In genomic region chr2:42964444-42965081, GRCh38 we compare ENCODE assay signal across 10 cellular contexts.
DNase-seq lines count a peak whose midpoint lies in the region; ATAC-seq and TF ChIP-seq lines count a peak whose summit lies in the region.
"Had no signal": no experiment of that assay in that cellular context is flagged by ENCODE, and none has a peak within 500 bp of the region (broad histone marks: within the 10 kb centered on the region; RNA-seq: fewer than 3 reads in every experiment).

No MANE protein-coding gene starts in this region.

- no peak for ATAC-seq in activated CD8-positive, alpha-beta T cell treated with anti-CD3 and anti-CD28 coated beads, Interleukin-2, amount 10 ng/mL, durations not matched to agents 7 days and 5 days

- CTCF ChIA-PET in activated CD8-positive, alpha-beta T cell treated with anti-CD3 and anti-CD28 coated beads, Interleukin-2, amount 10 ng/mL, durations not matched to agents 7 days and 5 days (lab: Charles Lee), result interaction anchor here (2.2 to 3.6 kb wide), 2 partner anchors 10 to 263 kb away, joined by 9 to 20 read pairs; partner anchors contain the start of gene ZFP36L2

- no peaks in the 10 kb centered on the region for H3K9me3 ChIP-seq in Loucy (ENCODE audit: insufficient read depth, low read depth, low read length)

- H3K9me3 Mint-ChIP-seq in activated CD8-positive, alpha-beta T cell treated with anti-CD3 and anti-CD28 coated beads, Interleukin-2, amount 10 ng/mL, durations not matched to agents 7 days and 5 days (ENCODE audit: insufficient read depth), result no peaks in the 10 kb centered on the region
- H3K9me3 Mint-ChIP-seq: CD4-positive, CD25-positive, alpha-beta regulatory T cell had no signal

- peaks cover 12% of the 10 kb centered on the region for H3K27me3 Mint-ChIP-seq in activated CD8-positive, alpha-beta T cell treated with anti-CD3 and anti-CD28 coated beads, Interleukin-2, amount 10 ng/mL, durations not matched to agents 7 days and 5 days (ENCODE audit: low read depth)

- peaks cover 21% of the 10 kb centered on the region for H3K4me1 Mint-ChIP-seq in activated CD8-positive, alpha-beta T cell treated with anti-CD3 and anti-CD28 coated beads, Interleukin-2, amount 10 ng/mL, durations not matched to agents 7 days and 5 days (ENCODE audit: low read depth)

- POLR2A ChIA-PET in activated CD8-positive, alpha-beta T cell treated with anti-CD3 and anti-CD28 coated beads, Interleukin-2, amount 10 ng/mL, durations not matched to agents 7 days and 5 days (lab: Charles Lee), result interaction anchor here (0.6 kb wide), 1 partner anchor 602 kb away, joined by 3 read pairs; no protein-coding TSS in a partner anchor

- no peaks in the 10 kb centered on the region for H3K36me3 ChIP-seq in Loucy (ENCODE audit: insufficient read depth, low read length)

- no peaks in the 10 kb centered on the region for H3K79me2 ChIP-seq in Loucy (ENCODE audit: insufficient read depth, low read length)

- H3K27ac Mint-ChIP-seq in activated CD8-positive, alpha-beta T cell treated with anti-CD3 and anti-CD28 coated beads, Interleukin-2, amount 10 ng/mL, durations not matched to agents 7 days and 5 days, result no peak overlapping the region
- H3K27ac Mint-ChIP-seq: CD4-positive, CD25-positive, alpha-beta regulatory T cell had no signal

- no peak for TF ChIP-seq CTCF in Loucy (conservative IDR thresholded peaks at IDR 0.05; ENCODE audit: low read length)

- in situ Hi-C loops in ACHN (cut with HindIII; ENCODE audit: low pct_ligation_motif_present, low pct_unique_long_range_greater_than_20kb, low sequenced_read_pairs), result no loop called here

- DNase-seq in ACHN (peak; percentile 76), dedifferentiated amniotic fluid mesenchymal stem cell (ENCODE audit: extremely low spot score) (peak; percentile 97), mucosa of gallbladder (ENCODE audit: low spot score) (peak; percentile 53), NCI-H2081 treated with DMSO at 0.1 percent for 48 hours (lab: John Stamatoyannopoulos, UW) (no peak), SW480 (ENCODE audit: low spot score) (no peak), UCSD-AML1 (lab: John Stamatoyannopoulos, UW; ENCODE audit: unreplicated experiment) (no peak)
- no peak for DNase-seq in activated CD8-positive, alpha-beta T cell treated with anti-CD3 and anti-CD28 coated beads, Interleukin-2, amount 10 ng/mL, durations not matched to agents 7 days and 5 days
- DNase-seq: CD4-positive, CD25-positive, alpha-beta regulatory T cell; NCI-H345 had no signal

- peaks cover 67% of the 10 kb centered on the region for H3K4me1 ChIP-seq in Loucy (ENCODE audit: insufficient read depth, low read length, poor library complexity, severe bottlenecking)

- no peaks in the 10 kb centered on the region for H3K9me2 ChIP-seq in Loucy (replicated peaks; ENCODE audit: low read depth, low read length)

- H2AFZ ChIP-seq in Loucy (ENCODE audit: low read length), result peak overlapping the region; percentile 31; the same call in 1 of the 2 replicates

- H3K27me3 ChIP-seq in Loucy (ENCODE audit: insufficient read depth, low read length, poor library complexity, severe bottlenecking), result no peaks in the 10 kb centered on the region

- H3K9ac ChIP-seq in Loucy (ENCODE audit: low read depth, low read length, poor library complexity, severe bottlenecking), result peak overlapping the region; percentile 53

- no peak overlapping the region for H3K4me3 Mint-ChIP-seq in activated CD8-positive, alpha-beta T cell treated with anti-CD3 and anti-CD28 coated beads, Interleukin-2, amount 10 ng/mL, durations not matched to agents 7 days and 5 days
- H3K4me3 Mint-ChIP-seq: CD4-positive, CD25-positive, alpha-beta regulatory T cell had no signal

- no peaks in the 10 kb centered on the region for H3K36me3 Mint-ChIP-seq in activated CD8-positive, alpha-beta T cell treated with anti-CD3 and anti-CD28 coated beads, Interleukin-2, amount 10 ng/mL, durations not matched to agents 7 days and 5 days (ENCODE audit: low read depth)

- no peaks in the 10 kb centered on the region for H3F3A ChIP-seq in Loucy (ENCODE audit: low read depth)

- H4K20me1 ChIP-seq in Loucy (ENCODE audit: insufficient read depth, low read length, poor library complexity, severe bottlenecking), result no peaks in the 10 kb centered on the region

- H3K4me2 ChIP-seq in Loucy (ENCODE audit: low read depth, low read length, poor library complexity, severe bottlenecking), result peak overlapping the region; percentile 5

- no peak overlapping the region for H3K4me3 ChIP-seq in Loucy (ENCODE audit: low read length, poor library complexity, severe bottlenecking)

Comparison
In these comparisons a context has a peak if more than half of its experiments do, and no peak if none do; other contexts are left out.
1. DNase-seq: peak in ACHN (single experiment), dedifferentiated amniotic fluid mesenchymal stem cell (single experiment) and mucosa of gallbladder (single experiment); none in NCI-H2081 treated with DMSO at 0.1 percent for 48 hours (single experiment), SW480 (single experiment), UCSD-AML1 (single experiment) and activated CD8-positive, alpha-beta T cell treated with anti-CD3 and anti-CD28 coated beads, Interleukin-2, amount 10 ng/mL, durations not matched to agents 7 days and 5 days (single experiment).